18 cellular contexts compared by ENCODE assay signal in genomic region chr7:130867039-130867438, GRCh38.
DNase-seq lines count a peak whose midpoint lies in the region; ATAC-seq and TF ChIP-seq lines count a peak whose summit lies in the region.
"Had no signal": no experiment of that assay in that cellular context is flagged by ENCODE, and none has a peak within 500 bp of the region (broad histone marks: within the 10 kb centered on the region; RNA-seq: fewer than 3 reads in every experiment).

No MANE protein-coding gene starts in this region.

- H3K9me3 ChIP-seq in HCT116 (ENCODE audit: control insufficient read depth in 1 of 2, insufficient read depth in 1 of 2, low read depth in 1 of 2, low read length in 2 of 2) = no peaks in the 10 kb centered on the region

- no TSS peak for BruUV-seq in HCT116 (replicated peaks; lab: Mats Ljungman, UMichigan)

- no peak overlapping the region for H3K4me3 Mint-ChIP-seq in activated naive CD4-positive, alpha-beta T cell treated with anti-CD3 and anti-CD28 coated beads, Interleukin-2, amount 10 ng/mL, durations not matched to agents 7 days and 5 days
- H3K4me3 Mint-ChIP-seq in activated naive CD4-positive, alpha-beta T cell treated with anti-CD3 and anti-CD28 coated beads for 36 hours = no peak overlapping the region
- H3K4me3 Mint-ChIP-seq in activated T-helper 17 cell treated with anti-CD3 and anti-CD28 coated beads, Interleukin-2, amount 50 U/mL, for 72 hours = no peak overlapping the region
- no peak overlapping the region for H3K4me3 Mint-ChIP-seq in stimulated activated effector memory CD8-positive, alpha-beta T cell treated with anti-CD3 and anti-CD28 coated beads, Interleukin-12 subunit alpha, Interleukin-12 subunit beta, amount 100 ng/mL, for 72 hours
- H3K4me3 Mint-ChIP-seq in activated T-helper 1 cell treated with anti-CD3 and anti-CD28 coated beads, Interleukin-12 subunit alpha, Interleukin-12 subunit beta, Interleukin-2, Interleukin-4 antibody, amounts not matched to agents 30 ng/mL and 10 ng/mL and 1 ng/mL, durations not matched to agents 14 hours and 24 hours and 36 hours = no peak overlapping the region
- H3K4me3 Mint-ChIP-seq in effector memory CD8-positive, alpha-beta T cell = no peak overlapping the region
- H3K4me3 Mint-ChIP-seq: CD4-positive, CD25-positive, alpha-beta regulatory T cell had no signal

- H3K27ac ChIP-seq in HCT116 (ENCODE audit: low read depth, low read length) = peak overlapping the region; percentile 10

- H3K4me1 Mint-ChIP-seq in activated naive CD4-positive, alpha-beta T cell treated with anti-CD3 and anti-CD28 coated beads, Interleukin-2, amount 10 ng/mL, durations not matched to agents 7 days and 5 days = no peaks in the 10 kb centered on the region
- no peaks in the 10 kb centered on the region for H3K4me1 Mint-ChIP-seq in activated naive CD4-positive, alpha-beta T cell treated with anti-CD3 and anti-CD28 coated beads for 36 hours (ENCODE audit: low read depth)
- H3K4me1 Mint-ChIP-seq in activated T-helper 17 cell treated with anti-CD3 and anti-CD28 coated beads, Interleukin-2, amount 50 U/mL, for 72 hours = peaks cover 7% of the 10 kb centered on the region
- peaks cover 20% of the 10 kb centered on the region for H3K4me1 Mint-ChIP-seq in stimulated activated effector memory CD8-positive, alpha-beta T cell treated with anti-CD3 and anti-CD28 coated beads, Interleukin-12 subunit alpha, Interleukin-12 subunit beta, amount 100 ng/mL, for 72 hours
- peaks cover 6% of the 10 kb centered on the region for H3K4me1 Mint-ChIP-seq in activated T-helper 1 cell treated with anti-CD3 and anti-CD28 coated beads, Interleukin-12 subunit alpha, Interleukin-12 subunit beta, Interleukin-2, Interleukin-4 antibody, amounts not matched to agents 30 ng/mL and 10 ng/mL and 1 ng/mL, durations not matched to agents 14 hours and 24 hours and 36 hours (ENCODE audit: low read depth)
- H3K4me1 Mint-ChIP-seq in effector memory CD8-positive, alpha-beta T cell (ENCODE audit: low read depth in 2 of 2) = peaks cover 0 to 2% of the 10 kb centered on the region in 2 donors

- 0 out of 2 replicates have a peak, but pooled peaks have one; percentile 6 for ATAC-seq in HCT116
- peak; percentile 9 for ATAC-seq in activated T-helper 17 cell treated with anti-CD3 and anti-CD28 coated beads, Interleukin-2, amount 50 U/mL, for 72 hours (replicated peaks)
- peak; percentile 25 for ATAC-seq in stimulated activated effector memory CD8-positive, alpha-beta T cell treated with anti-CD3 and anti-CD28 coated beads, Interleukin-12 subunit alpha, Interleukin-12 subunit beta, amount 100 ng/mL, for 72 hours
- no peak for ATAC-seq in effector memory CD8-positive, alpha-beta T cell (replicated peaks)
- ATAC-seq: left lobe of liver; naive thymus-derived CD8-positive, alpha-beta T cell had no signal

- H3K4me3 ChIP-seq in HCT116 (replicated peaks in 1 of 2; ENCODE audit: low read depth in 1 of 2, low read length in 2 of 2) = no peak overlapping the region
- H3K4me3 ChIP-seq: dorsolateral prefrontal cortex had no signal

- no peak for TF ChIP-seq RAD21 in HCT116 (IDR thresholded peaks at IDR 0.05; ENCODE audit: low read depth)

- H3K27me3 ChIP-seq in HCT116 (ENCODE audit: insufficient read depth, low read length) = no peaks in the 10 kb centered on the region
- H3K27me3 ChIP-seq: dorsolateral prefrontal cortex had no signal

- H3K27me3 Mint-ChIP-seq in activated naive CD4-positive, alpha-beta T cell treated with anti-CD3 and anti-CD28 coated beads, Interleukin-2, amount 10 ng/mL, durations not matched to agents 7 days and 5 days = no peaks in the 10 kb centered on the region
- H3K27me3 Mint-ChIP-seq in activated naive CD4-positive, alpha-beta T cell treated with anti-CD3 and anti-CD28 coated beads for 36 hours (ENCODE audit: low read depth) = no peaks in the 10 kb centered on the region
- H3K27me3 Mint-ChIP-seq in activated T-helper 17 cell treated with anti-CD3 and anti-CD28 coated beads, Interleukin-2, amount 50 U/mL, for 72 hours = no peaks in the 10 kb centered on the region
- H3K27me3 Mint-ChIP-seq in activated T-helper 1 cell treated with anti-CD3 and anti-CD28 coated beads, Interleukin-12 subunit alpha, Interleukin-12 subunit beta, Interleukin-2, Interleukin-4 antibody, amounts not matched to agents 30 ng/mL and 10 ng/mL and 1 ng/mL, durations not matched to agents 14 hours and 24 hours and 36 hours (ENCODE audit: insufficient read depth) = no peaks in the 10 kb centered on the region
- H3K27me3 Mint-ChIP-seq in effector memory CD8-positive, alpha-beta T cell = no peaks in the 10 kb centered on the region
- H3K27me3 Mint-ChIP-seq: CD4-positive, CD25-positive, alpha-beta regulatory T cell; naive thymus-derived CD8-positive, alpha-beta T cell had no signal

- peaks cover 4% of the 10 kb centered on the region for H3K9me3 Mint-ChIP-seq in activated naive CD4-positive, alpha-beta T cell treated with anti-CD3 and anti-CD28 coated beads, Interleukin-2, amount 10 ng/mL, durations not matched to agents 7 days and 5 days
- peaks cover 6% of the 10 kb centered on the region for H3K9me3 Mint-ChIP-seq in activated naive CD4-positive, alpha-beta T cell treated with anti-CD3 and anti-CD28 coated beads for 36 hours
- H3K9me3 Mint-ChIP-seq in activated T-helper 17 cell treated with anti-CD3 and anti-CD28 coated beads, Interleukin-2, amount 50 U/mL, for 72 hours = no peaks in the 10 kb centered on the region
- peaks cover 6% of the 10 kb centered on the region for H3K9me3 Mint-ChIP-seq in stimulated activated effector memory CD8-positive, alpha-beta T cell treated with anti-CD3 and anti-CD28 coated beads, Interleukin-12 subunit alpha, Interleukin-12 subunit beta, amount 100 ng/mL, for 72 hours
- peaks cover 22% of the 10 kb centered on the region for H3K9me3 Mint-ChIP-seq in activated T-helper 1 cell treated with anti-CD3 and anti-CD28 coated beads, Interleukin-12 subunit alpha, Interleukin-12 subunit beta, Interleukin-2, Interleukin-4 antibody, amounts not matched to agents 30 ng/mL and 10 ng/mL and 1 ng/mL, durations not matched to agents 14 hours and 24 hours and 36 hours
- H3K9me3 Mint-ChIP-seq in effector memory CD8-positive, alpha-beta T cell = no peaks in the 10 kb centered on the region

- peaks cover 2% of the 10 kb centered on the region for H3K79me2 ChIP-seq in HCT116 (ENCODE audit: insufficient read depth, low read length)

- peaks cover 0 to 50% of the 10 kb centered on the region in 2 experiments; a peak in 2 of 4 replicates for H3K36me3 ChIP-seq in HCT116 (ENCODE audit: control insufficient read depth in 1 of 2, insufficient read depth in 2 of 2, low read length in 2 of 2)

- no peak overlapping the region for H3K4me2 ChIP-seq in HCT116 (ENCODE audit: low read length)

- H2AFZ ChIP-seq in HCT116 (ENCODE audit: low read depth, low read length, poor library complexity, severe bottlenecking) = no peak overlapping the region

- RAD21 ChIA-PET in HCT116 (lab: Charles Lee; ENCODE audit: low non-redundant PET in 1 of 2, low total read pairs in 2 of 2, uncharacterized antibody in 2 of 2, unreplicated experiment in 2 of 2) = no interaction called here

- H4K20me1 ChIP-seq in HCT116 (ENCODE audit: insufficient read depth) = no peaks in the 10 kb centered on the region

- peaks cover 19 to 62% of the 10 kb centered on the region in 2 experiments for H3K4me1 ChIP-seq in HCT116 (ENCODE audit: control insufficient read depth in 1 of 2, insufficient read depth in 2 of 2, low read length in 2 of 2)

- H3K9me2 ChIP-seq in HCT116 (ENCODE audit: insufficient read depth) = no peaks in the 10 kb centered on the region

- CTCF ChIA-PET in activated naive CD4-positive, alpha-beta T cell treated with anti-CD3 and anti-CD28 coated beads, Interleukin-2, amount 10 ng/mL, durations not matched to agents 7 days and 5 days (lab: Charles Lee) = interaction anchor here (0.8 to 1.0 kb wide), 2 partner anchors 8 to 10 kb away, joined by 3 to 4 read pairs; no protein-coding TSS in a partner anchor
- CTCF ChIA-PET in activated naive CD4-positive, alpha-beta T cell treated with anti-CD3 and anti-CD28 coated beads for 36 hours (lab: Charles Lee) = interaction anchor here (0.6 to 2.0 kb wide), 2 partner anchors 10 to 30 kb away, joined by 4 to 6 read pairs; no protein-coding TSS in a partner anchor
- CTCF ChIA-PET in HCT116 (lab: Charles Lee) = no interaction called here

- no peak for DNase-seq in activated naive CD4-positive, alpha-beta T cell treated with anti-CD3 and anti-CD28 coated beads, Interleukin-2, amount 10 ng/mL, durations not matched to agents 7 days and 5 days
- no peak for DNase-seq in activated naive CD4-positive, alpha-beta T cell treated with anti-CD3 and anti-CD28 coated beads for 36 hours
- no peak for DNase-seq in HCT116 (ENCODE audit: low read depth, low spot score)
- DNase-seq in stimulated activated effector memory CD8-positive, alpha-beta T cell treated with anti-CD3 and anti-CD28 coated beads, Interleukin-12 subunit alpha, Interleukin-12 subunit beta, amount 100 ng/mL, for 72 hours (ENCODE audit: low spot score in 2 of 2) = no peak
- DNase-seq in activated T-helper 1 cell treated with anti-CD3 and anti-CD28 coated beads, Interleukin-12 subunit alpha, Interleukin-12 subunit beta, Interleukin-2, Interleukin-4 antibody, amounts not matched to agents 30 ng/mL and 10 ng/mL and 1 ng/mL, durations not matched to agents 14 hours and 24 hours and 36 hours (ENCODE audit: low spot score) = no peak
- DNase-seq in effector memory CD8-positive, alpha-beta T cell = no peak
- DNase-seq in NCI-H146 (lab: John Stamatoyannopoulos, UW) = no peak
- DNase-seq: CD4-positive, CD25-positive, alpha-beta regulatory T cell; dorsolateral prefrontal cortex; KBM-7; naive thymus-derived CD8-positive, alpha-beta T cell; NCI-H1694; NCI-H2171; NCI-H526 treated with DMSO at 0.1 percent for 48 hours; substantia nigra; SW 1271 had no signal

- H3K36me3 Mint-ChIP-seq in activated naive CD4-positive, alpha-beta T cell treated with anti-CD3 and anti-CD28 coated beads, Interleukin-2, amount 10 ng/mL, durations not matched to agents 7 days and 5 days = peaks cover 75% of the 10 kb centered on the region
- peaks cover 76% of the 10 kb centered on the region for H3K36me3 Mint-ChIP-seq in activated naive CD4-positive, alpha-beta T cell treated with anti-CD3 and anti-CD28 coated beads for 36 hours (ENCODE audit: low read depth)
- H3K36me3 Mint-ChIP-seq in activated T-helper 17 cell treated with anti-CD3 and anti-CD28 coated beads, Interleukin-2, amount 50 U/mL, for 72 hours (ENCODE audit: low read depth) = peaks cover 100% of the 10 kb centered on the region
- H3K36me3 Mint-ChIP-seq in stimulated activated effector memory CD8-positive, alpha-beta T cell treated with anti-CD3 and anti-CD28 coated beads, Interleukin-12 subunit alpha, Interleukin-12 subunit beta, amount 100 ng/mL, for 72 hours = no peaks in the 10 kb centered on the region
- H3K36me3 Mint-ChIP-seq in activated T-helper 1 cell treated with anti-CD3 and anti-CD28 coated beads, Interleukin-12 subunit alpha, Interleukin-12 subunit beta, Interleukin-2, Interleukin-4 antibody, amounts not matched to agents 30 ng/mL and 10 ng/mL and 1 ng/mL, durations not matched to agents 14 hours and 24 hours and 36 hours (ENCODE audit: low read depth) = peaks cover 76% of the 10 kb centered on the region
- H3K36me3 Mint-ChIP-seq in effector memory CD8-positive, alpha-beta T cell (ENCODE audit: insufficient read depth) = peaks cover 82% of the 10 kb centered on the region

- TF ChIP-seq POLR2A in HCT116 (IDR thresholded peaks at IDR 0.05; ENCODE audit: borderline replicate concordance, extremely low read depth, insufficient read depth, insufficient read length) = no peak

- POLR2A ChIA-PET in HCT116 (lab: Charles Lee) = no interaction called here

- intact Hi-C loops in activated naive CD4-positive, alpha-beta T cell treated with anti-CD3 and anti-CD28 coated beads for 36 hours (cut with micrococcal nuclease) = no loop called here
- intact Hi-C loops in HCT116 (cut with micrococcal nuclease) = no loop called here
- intact Hi-C loops in activated T-helper 1 cell treated with anti-CD3 and anti-CD28 coated beads, Interleukin-12 subunit alpha, Interleukin-12 subunit beta, Interleukin-2, Interleukin-4 antibody, amounts not matched to agents 30 ng/mL and 10 ng/mL and 1 ng/mL, durations not matched to agents 14 hours and 24 hours and 36 hours (cut with micrococcal nuclease) = no loop called here

- TF ChIP-seq CTCF in HCT116 (IDR thresholded peaks at IDR 0.05 in 2 of 3, conservative IDR thresholded peaks at IDR 0.05 in 1 of 3; ENCODE audit: borderline replicate concordance in 1 of 3, insufficient read depth in 1 of 3, low read depth in 2 of 3, low read length in 2 of 3) = no peak

- peak overlapping the region; percentile 28 for H3K27ac Mint-ChIP-seq in activated naive CD4-positive, alpha-beta T cell treated with anti-CD3 and anti-CD28 coated beads, Interleukin-2, amount 10 ng/mL, durations not matched to agents 7 days and 5 days
- no peak overlapping the region for H3K27ac Mint-ChIP-seq in activated naive CD4-positive, alpha-beta T cell treated with anti-CD3 and anti-CD28 coated beads for 36 hours
- peak overlapping the region; percentile 74 for H3K27ac Mint-ChIP-seq in activated T-helper 17 cell treated with anti-CD3 and anti-CD28 coated beads, Interleukin-2, amount 50 U/mL, for 72 hours
- H3K27ac Mint-ChIP-seq in stimulated activated effector memory CD8-positive, alpha-beta T cell treated with anti-CD3 and anti-CD28 coated beads, Interleukin-12 subunit alpha, Interleukin-12 subunit beta, amount 100 ng/mL, for 72 hours = peak overlapping the region; percentile 23
- H3K27ac Mint-ChIP-seq in activated T-helper 1 cell treated with anti-CD3 and anti-CD28 coated beads, Interleukin-12 subunit alpha, Interleukin-12 subunit beta, Interleukin-2, Interleukin-4 antibody, amounts not matched to agents 30 ng/mL and 10 ng/mL and 1 ng/mL, durations not matched to agents 14 hours and 24 hours and 36 hours = no peak overlapping the region
- peak overlapping the region in 1 of 2 donors; percentile 54 for H3K27ac Mint-ChIP-seq in effector memory CD8-positive, alpha-beta T cell

- no peak overlapping the region for H3K9ac ChIP-seq in HCT116 (ENCODE audit: low read length)

Comparison
In these comparisons a context has a peak if more than half of its experiments do, and no peak if none do; other contexts are left out.
1. H3K27ac Mint-ChIP-seq: peak in activated naive CD4-positive, alpha-beta T cell treated with anti-CD3 and anti-CD28 coated beads, Interleukin-2, amount 10 ng/mL, durations not matched to agents 7 days and 5 days (single experiment), activated T-helper 17 cell treated with anti-CD3 and anti-CD28 coated beads, Interleukin-2, amount 50 U/mL, for 72 hours (single experiment) and stimulated activated effector memory CD8-positive, alpha-beta T cell treated with anti-CD3 and anti-CD28 coated beads, Interleukin-12 subunit alpha, Interleukin-12 subunit beta, amount 100 ng/mL, for 72 hours (single experiment); none in activated naive CD4-positive, alpha-beta T cell treated with anti-CD3 and anti-CD28 coated beads for 36 hours (single experiment) and activated T-helper 1 cell treated with anti-CD3 and anti-CD28 coated beads, Interleukin-12 subunit alpha, Interleukin-12 subunit beta, Interleukin-2, Interleukin-4 antibody, amounts not matched to agents 30 ng/mL and 10 ng/mL and 1 ng/mL, durations not matched to agents 14 hours and 24 hours and 36 hours (single experiment).